25 cellular contexts compared by ENCODE assay signal in the genomic region with DNA sequence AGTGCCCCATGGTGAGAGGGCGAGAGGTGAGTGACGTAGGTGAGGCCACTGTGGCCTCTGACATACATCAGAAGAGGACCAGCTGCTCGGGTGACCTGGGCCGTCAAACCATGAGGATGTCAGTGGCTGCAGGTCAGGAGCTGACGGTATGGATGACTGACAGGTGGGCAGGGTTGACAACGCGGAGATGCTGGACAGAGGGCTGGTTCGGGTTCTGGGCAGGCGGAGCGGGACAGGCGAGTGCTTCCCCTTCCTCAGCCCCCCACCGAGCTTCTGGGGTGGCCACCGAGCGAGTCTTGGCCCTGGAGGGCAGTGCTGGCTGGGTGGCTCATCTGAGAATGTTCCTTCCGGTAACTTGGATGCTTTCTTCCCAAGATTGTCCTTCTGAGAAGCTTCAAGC.
A peak's percentile ranks its signal among the peaks of the same experiment; 100 is the strongest.
DNase-seq lines count a peak whose midpoint lies in the region; ATAC-seq and TF ChIP-seq lines count a peak whose summit lies in the region.
"Had no signal": no experiment of that assay in that cellular context is flagged by ENCODE, and none has a peak within 500 bp of the region (broad histone marks: within the 10 kb centered on the region; RNA-seq: fewer than 3 reads in every experiment).

No MANE protein-coding gene starts in this region.

- H3K9me3 Mint-ChIP-seq in activated T-cell treated with anti-CD3 and anti-CD28 coated beads, Interleukin-2, amount 50 U/mL, for 24 hours: no peaks in the 10 kb centered on the region
- H3K9me3 Mint-ChIP-seq in osteocyte (ENCODE audit: unreplicated experiment): no peaks in the 10 kb centered on the region

- ATAC-seq in Panc1 (peak; percentile 30; the same call in 1 of the 2 replicates), right cardiac atrium (no peak)
- ATAC-seq: HepG2 had no signal

- no peak overlapping the region for H3K4me3 Mint-ChIP-seq in activated T-cell treated with anti-CD3 and anti-CD28 coated beads, Interleukin-2, amount 50 U/mL, for 24 hours
- no peak overlapping the region for H3K4me3 Mint-ChIP-seq in osteocyte (ENCODE audit: unreplicated experiment)

- H3K4me3 ChIP-seq in Panc1 (ENCODE audit: low read depth in 2 of 2, low read length in 2 of 2) (no peak overlapping the region), right cardiac atrium (ENCODE audit: low read length) (no peak overlapping the region)

- H3K27ac ChIP-seq in Panc1 (ENCODE audit: low read length) (no peak overlapping the region), right cardiac atrium (ENCODE audit: low read length) (no peak overlapping the region)
- H3K27ac ChIP-seq: RWPE1 had no signal

- 91% methylated on average over 15 of the region's 15 CpGs for WGBS in right cardiac atrium

- intact Hi-C loops in Panc1 (cut with micrococcal nuclease; ENCODE audit: unreplicated experiment) (no loop called here), right cardiac atrium (cut with DNase I) (no loop called here)

- CTCF ChIA-PET in Panc1 (lab: Charles Lee): no interaction called here

- H3K9me3 ChIP-seq in Panc1 (ENCODE audit: control insufficient read depth, insufficient read depth, low read depth, low read length) (no peaks in the 10 kb centered on the region), right cardiac atrium (ENCODE audit: control insufficient read depth, low read length) (no peaks in the 10 kb centered on the region)

- in situ Hi-C loops in Panc1 (cut with HindIII; ENCODE audit: low pct_unique_long_range_greater_than_20kb, low sequenced_read_pairs): no loop called here

- no peaks in the 10 kb centered on the region for H3K36me3 ChIP-seq in Panc1 (ENCODE audit: control insufficient read depth, insufficient read depth, low read length)

- no peaks in the 10 kb centered on the region for H3K27me3 Mint-ChIP-seq in activated T-cell treated with anti-CD3 and anti-CD28 coated beads, Interleukin-2, amount 50 U/mL, for 24 hours
- H3K27me3 Mint-ChIP-seq in osteocyte (ENCODE audit: unreplicated experiment): no peaks in the 10 kb centered on the region

- no peaks in the 10 kb centered on the region for H3K4me1 Mint-ChIP-seq in activated T-cell treated with anti-CD3 and anti-CD28 coated beads, Interleukin-2, amount 50 U/mL, for 24 hours (ENCODE audit: low read depth)
- H3K4me1 Mint-ChIP-seq in osteocyte (ENCODE audit: unreplicated experiment): peaks cover 6% of the 10 kb centered on the region

- H3K27ac Mint-ChIP-seq in activated T-cell treated with anti-CD3 and anti-CD28 coated beads, Interleukin-2, amount 50 U/mL, for 24 hours: peak overlapping the region; percentile 31
- H3K27ac Mint-ChIP-seq in osteocyte (ENCODE audit: unreplicated experiment): no peak overlapping the region

- TF ChIP-seq CTCF in Panc1 (IDR thresholded peaks at IDR 0.05): no peak
- TF ChIP-seq CTCF in osteocyte (IDR thresholded peaks at IDR 0.05): no peak

- H3K4me1 ChIP-seq in Panc1 (ENCODE audit: control insufficient read depth, insufficient read depth, low read length): no peaks in the 10 kb centered on the region
- no peaks in the 10 kb centered on the region for H3K4me1 ChIP-seq in right cardiac atrium (ENCODE audit: control insufficient read depth, insufficient read depth, low read length)

- no TSS peak for BruUV-seq in Panc1 (replicated peaks; lab: Mats Ljungman, UMichigan)

- POLR2A ChIA-PET in Panc1 (lab: Charles Lee): no interaction called here

- H3K27me3 ChIP-seq in Panc1 (ENCODE audit: control insufficient read depth, insufficient read depth, low read length) (no peaks in the 10 kb centered on the region), right cardiac atrium (ENCODE audit: control insufficient read depth, insufficient read depth) (no peaks in the 10 kb centered on the region)

- no peak for DNase-seq in activated T-cell treated with anti-CD3 and anti-CD28 coated beads, Interleukin-2, amount 50 U/mL, for 24 hours
- DNase-seq in activated T-cell treated with anti-CD3 and anti-CD28 coated beads, Interleukin-2, amount 50 U/mL, for 1 hour: no peak
- DNase-seq in Panc1 (ENCODE audit: low read depth, low spot score) (no peak), iPS-NIHi7 (ENCODE audit: extremely low spot score) (peak; percentile 6), osteocyte (ENCODE audit: extremely low spot score, unreplicated experiment) (peak; percentile 84), OCI-M1 (lab: John Stamatoyannopoulos, UW) (no peak), NCI-H69 (lab: John Stamatoyannopoulos, UW) (no peak), right cardiac atrium (no peak)
- DNase-seq: 8988T, ACHN, Calu3, DMS153, DND-41, Kasumi-1, MV-4-11, NCI-H1105, NCI-H1436 treated with DMSO at 0.1 percent for 48 hours, NCI-H187 treated with DMSO at 0.1 percent for 48 hours, NCI-H2171 treated with DMSO at 0.1 percent for 48 hours, NCI-H524, NCI-H774, SHP77, SW 1271 had no signal

- H3K36me3 Mint-ChIP-seq in activated T-cell treated with anti-CD3 and anti-CD28 coated beads, Interleukin-2, amount 50 U/mL, for 24 hours (ENCODE audit: low read depth): peaks cover 47% of the 10 kb centered on the region
- peaks cover 11% of the 10 kb centered on the region for H3K36me3 Mint-ChIP-seq in osteocyte (ENCODE audit: unreplicated experiment)

Comparison
In these comparisons a context has a peak if more than half of its experiments do, and no peak if none do; other contexts are left out.
1. DNase-seq: peak in iPS-NIHi7 (single experiment) and osteocyte (single experiment); none in activated T-cell treated with anti-CD3 and anti-CD28 coated beads, Interleukin-2, amount 50 U/mL, for 24 hours (single experiment), activated T-cell treated with anti-CD3 and anti-CD28 coated beads, Interleukin-2, amount 50 U/mL, for 1 hour (single experiment), Panc1 (single experiment), OCI-M1 (single experiment), NCI-H69 (single experiment) and right cardiac atrium (0 of 3).